8 cellular contexts compared by ENCODE assay signal in genomic region chr2:219497495-219498279, GRCh38. TPM values are rescaled to one million over a fixed set of nuclear protein-coding genes. Genes with fewer than 3 reads are reported as not detected.
A peak's percentile ranks its signal among the peaks of the same experiment; 100 is the strongest.
DNase-seq lines count a peak whose midpoint lies in the region; ATAC-seq, FAIRE-seq and TF ChIP-seq lines count a peak whose summit lies in the region.

No MANE protein-coding gene starts in this region.

- no peaks in the 10 kb centered on the region for H3K9me1 ChIP-seq in K562 (ENCODE audit: control insufficient read depth, insufficient read depth, low read length)

- 9% methylated on average over 30 of the region's 59 CpGs for WGBS in K562 (ENCODE audit: insufficient coverage, low coverage, missing lambda C conversion rate)
- no CpG with 5 or more reads among the region's 59 CpGs for WGBS in iPS DF 6.9 (ENCODE audit: insufficient coverage, insufficient read length)

- POLR2A ChIA-PET in K562 (lab: Yijun Ruan, JAX), result interaction anchor here (1.2 to 4.9 kb wide), 4 partner anchors 11 to 22 kb away, joined by 4 to 37 read pairs (median 11); no protein-coding TSS in a partner anchor

- H3K79me2 ChIP-seq in K562 (ENCODE audit: control insufficient read depth, insufficient read depth, low read length), result peaks cover 50% of the 10 kb centered on the region

- peak; percentile 81 for TF ChIP-seq POLR2A in K562 (conservative IDR thresholded peaks at IDR 0.05)

- H3K4me1 ChIP-seq in K562 (replicated peaks in 1 of 2; ENCODE audit: control insufficient read depth in 2 of 2, insufficient read depth in 2 of 2, low read length in 2 of 2) (peaks cover 45 to 65% of the 10 kb centered on the region in 2 experiments), iPS DF 6.9 (ENCODE audit: control insufficient read depth, insufficient read depth, low read length) (peaks cover 8% of the 10 kb centered on the region)

- peak; percentile 83 for FAIRE-seq in K562 (lab: Jason Lieb, UNC)

- peak overlapping the region; percentile 64 for H3K4me3 ChIP-seq in K562
- H3K4me3 ChIP-seq in iPS DF 6.9 (ENCODE audit: low read length), result peak overlapping the region; percentile 55; the same call in 1 of the 2 replicates
- H3K4me3 ChIP-seq in retinal pigment epithelial cell (ENCODE audit: low read length), result peak overlapping the region; percentile 82

- H3K4me2 ChIP-seq in K562 (ENCODE audit: insufficient read depth, low read length), result peak overlapping the region; percentile 96

- H3K27ac ChIP-seq in K562 (ENCODE audit: extremely low read depth, low read depth, low read length), result peak overlapping the region; percentile 95
- H3K27ac ChIP-seq in iPS DF 6.9 (ENCODE audit: low read length), result no peak overlapping the region

- ATAC-seq in HG02981 (IDR thresholded peaks at IDR 0.05; ENCODE audit: unreplicated experiment) (peak; percentile 18), K562 (peak; percentile 83)

- no peaks in the 10 kb centered on the region for H3K27me3 ChIP-seq in K562 (ENCODE audit: control insufficient read depth in 2 of 2, insufficient read depth in 2 of 2, low read length in 2 of 2)
- peaks cover 4% of the 10 kb centered on the region; the same call in 1 of the 2 replicates for H3K27me3 ChIP-seq in iPS DF 6.9 (ENCODE audit: control insufficient read depth, insufficient read depth, low read length)

- in situ Hi-C loops in K562 (cut with MboI), result no loop called here

- peak; percentile 30 for DNase-seq in activated CD4-positive, alpha-beta T cell treated with anti-CD3 and anti-CD28 coated beads for 48 hours
- no peak for DNase-seq in activated CD4-positive, alpha-beta T cell treated with anti-CD3 and anti-CD28 coated beads, Interleukin-2, amount 50 U/mL, for 1 hour
- DNase-seq in K562 (ENCODE audit: extremely low read depth in 1 of 4, low spot score in 3 of 4), result peak; percentile 87 to 89 (median 88)
- no peak for DNase-seq in iPS DF 6.9 (ENCODE audit: low read depth, low spot score)
- DNase-seq in retinal pigment epithelial cell (ENCODE audit: low read depth), result no peak
- DNase-seq in NCI-H2171 treated with DMSO at 0.1 percent for 48 hours (lab: John Stamatoyannopoulos, UW), result no peak

- H4K20me1 ChIP-seq in K562 (replicated peaks; ENCODE audit: control insufficient read depth, insufficient read depth, low read length), result no peaks in the 10 kb centered on the region

- H3K9ac ChIP-seq in K562 (ENCODE audit: insufficient read depth in 1 of 2, low read depth in 2 of 2, low read length in 2 of 2), result peak overlapping the region; percentile 88 to 97

- H2AFZ ChIP-seq in K562 (ENCODE audit: low read depth, low read length), result peak overlapping the region; percentile 85

- CTCF ChIA-PET in K562 (lab: Yijun Ruan, JAX; ENCODE audit: low intra/inter-chr PET ratio), result no interaction called here

- TF ChIP-seq RAD21 in K562 (CRISPR knock-in tag; conservative IDR thresholded peaks at IDR 0.05 in 1 of 2, IDR thresholded peaks at IDR 0.05 in 1 of 2), result no peak

- intact Hi-C loops in K562 (cut with micrococcal nuclease), result loop anchor here (1.0 kb wide), 3 partner anchors 13 to 29 kb away; no protein-coding TSS in a partner anchor

- BruUV-seq in K562 (replicated peaks; lab: Mats Ljungman, UMichigan), result no TSS peak

- TF ChIP-seq EP300 in K562 (IDR thresholded peaks at IDR 0.05; ENCODE audit: low read length), result no peak

- TF ChIP-seq CTCF in K562 (IDR thresholded peaks at IDR 0.05 in 2 of 3, conservative IDR thresholded peaks at IDR 0.05 in 1 of 3; ENCODE audit: insufficient read depth in 2 of 3, low read depth in 1 of 3, low read length in 3 of 3) (0 out of 6 replicates have a peak, but pooled peaks of 1 of the 3 experiments have one; percentile 2), retinal pigment epithelial cell (conservative IDR thresholded peaks at IDR 0.05; ENCODE audit: low read depth, low read length) (no peak)

- peaks cover 5% of the 10 kb centered on the region; the same call in 1 of the 3 replicates for H3K36me3 ChIP-seq in K562 (ENCODE audit: control insufficient read depth, insufficient read depth, low read length)
- no peaks in the 10 kb centered on the region; the same call in 1 of the 2 replicates for H3K36me3 ChIP-seq in iPS DF 6.9 (ENCODE audit: control insufficient read depth, insufficient read depth, low read length)

- no peaks in the 10 kb centered on the region for H3K9me3 ChIP-seq in K562 (replicated peaks; ENCODE audit: control insufficient read depth, insufficient read depth, low read depth, low read length)
- no peaks in the 10 kb centered on the region for H3K9me3 ChIP-seq in iPS DF 6.9 (ENCODE audit: control insufficient read depth, insufficient read depth, low read length)

RNA-seq across cellular contexts. Expression of gene GMPPA, which starts 1.0 kb away (rescaled TPM):
- 59.1 TPM for polyA plus RNA-seq in PFSK-1 (2012; ENCODE audit: insufficient read length, low read depth)
- total RNA-seq in K562 (2011; cell fraction: chromatin; rRNA removed; ENCODE audit: low replicate concordance), result 76.3 and 182 TPM in 2 replicates
- 113 and 116 TPM in 2 replicates for total RNA-seq in K562 (2011; cell fraction: nucleolus; rRNA removed)
- total RNA-seq in K562 (2011; cell fraction: nucleoplasm; rRNA removed), result 78.7 and 92.4 TPM in 2 replicates
- total RNA-seq in K562 (2014; rRNA removed), result 66.7 and 93.8 TPM in 2 replicates
- 38.5 and 47.9 TPM in 2 replicates for total RNA-seq in K562 (2014; rRNA removed; fragmentation: Illumina TruSeq; extraction: Trizol)
- total RNA-seq in K562 (2015; rRNA removed; fragmentation: Illumina TruSeq; extraction: Trizol), result 59.6 and 65.4 TPM in 2 replicates
- 69.7 and 71.3 TPM in 2 replicates for total RNA-seq in K562 (2021)
- polyA plus RNA-seq in K562 (2011; rRNA removed), result 101 and 108 TPM in 2 replicates
- 152 and 203 TPM in 2 replicates for polyA plus RNA-seq in K562 (2011; cell fraction: cytosol; rRNA removed)
- polyA plus RNA-seq in K562 (2011; cell fraction: nucleus; rRNA removed), result 219 and 235 TPM in 2 replicates
- 99.0 and 134 TPM in 2 replicates for polyA plus RNA-seq in K562 (2012)
- 82.1 and 90.5 TPM in 2 replicates for polyA plus RNA-seq in K562 (2014; fragmentation: Illumina TruSeq; extraction: Trizol)
- polyA plus RNA-seq in K562 (2014; fragmentation: Nextera tagmentation; extraction: Ambion mirVana), result 10 to 100 TPM in 1 of 2 experiments, 1 to 10 TPM in 1; 7.0 to 24.7 TPM
- 71.2 and 75.4 TPM in 2 replicates for polyA plus RNA-seq in K562 (2014; rRNA removed)
- 73.2 and 103 TPM in 2 replicates for polyA minus RNA-seq in K562 (2011; rRNA and poly(A)+ RNA removed)
- polyA minus RNA-seq in K562 (2011; cell fraction: cytosol; rRNA and poly(A)+ RNA removed), result 47.8 and 64.1 TPM in 2 replicates
- polyA minus RNA-seq in K562 (2011; cell fraction: nucleus; rRNA and poly(A)+ RNA removed), result 38.2 and 59.0 TPM in 2 replicates

RNA-seq across cellular contexts. Expression of gene ASIC4, which starts 16.6 kb away (rescaled TPM):
- 0.16 TPM for polyA plus RNA-seq in PFSK-1 (2012; ENCODE audit: insufficient read length, low read depth)
- 14.4 and 30.7 TPM in 2 replicates for total RNA-seq in K562 (2011; cell fraction: chromatin; rRNA removed; ENCODE audit: low replicate concordance)
- total RNA-seq in K562 (2011; cell fraction: nucleolus; rRNA removed), result 21.7 and 26.1 TPM in 2 replicates
- total RNA-seq in K562 (2011; cell fraction: nucleoplasm; rRNA removed), result 15.1 and 18.3 TPM in 2 replicates
- total RNA-seq in K562 (2014; rRNA removed) (17.7 and 24.8 TPM in 2 replicates), K562 (2014; rRNA removed; fragmentation: Illumina TruSeq; extraction: Trizol) (2.3 and 3.8 TPM in 2 replicates), K562 (2015; rRNA removed; fragmentation: Illumina TruSeq; extraction: Trizol) (9.6 and 9.8 TPM in 2 replicates), K562 (2021) (13.5 and 14.7 TPM in 2 replicates)
- polyA plus RNA-seq in K562 (2011; rRNA removed) (2.5 and 8.6 TPM in 2 replicates), K562 (2014; fragmentation: Illumina TruSeq; extraction: Trizol) (4.8 and 5.0 TPM in 2 replicates), K562 (2014; fragmentation: Nextera tagmentation; extraction: Ambion mirVana) (under 1 TPM; 0.07 to 0.08 TPM), K562 (2014; rRNA removed) (19.0 and 19.2 TPM in 2 replicates)
- 4.7 and 5.7 TPM in 2 replicates for polyA plus RNA-seq in K562 (2011; cell fraction: cytosol; rRNA removed)
- 48.9 and 62.7 TPM in 2 replicates for polyA plus RNA-seq in K562 (2011; cell fraction: nucleus; rRNA removed)
- 15.2 and 19.8 TPM in 2 replicates for polyA plus RNA-seq in K562 (2012)
- 2.5 and 4.5 TPM in 2 replicates for polyA minus RNA-seq in K562 (2011; rRNA and poly(A)+ RNA removed)
- polyA minus RNA-seq in K562 (2011; cell fraction: cytosol; rRNA and poly(A)+ RNA removed), result 2.6 and 8.5 TPM in 2 replicates
- polyA minus RNA-seq in K562 (2011; cell fraction: nucleus; rRNA and poly(A)+ RNA removed), result 13.9 and 26.5 TPM in 2 replicates

RNA-seq across cellular contexts. Expression of gene CHPF, which starts 45.9 kb away (rescaled TPM):
- 27.0 TPM for polyA plus RNA-seq in PFSK-1 (2012; ENCODE audit: insufficient read length, low read depth)
- 9.1 and 46.2 TPM in 2 replicates for total RNA-seq in K562 (2011; cell fraction: chromatin; rRNA removed; ENCODE audit: low replicate concordance)
- total RNA-seq in K562 (2011; cell fraction: nucleolus; rRNA removed), result 74.1 and 96.4 TPM in 2 replicates
- 36.0 and 36.5 TPM in 2 replicates for total RNA-seq in K562 (2011; cell fraction: nucleoplasm; rRNA removed)
- total RNA-seq in K562 (2014; rRNA removed) (57.2 and 67.6 TPM in 2 replicates), K562 (2014; rRNA removed; fragmentation: Illumina TruSeq; extraction: Trizol) (1.5 and 2.0 TPM in 2 replicates), K562 (2015; rRNA removed; fragmentation: Illumina TruSeq; extraction: Trizol) (7.9 and 9.0 TPM in 2 replicates), K562 (2021) (40.1 and 41.1 TPM in 2 replicates)
- polyA plus RNA-seq in K562 (2011; rRNA removed) (9.9 and 14.8 TPM in 2 replicates), K562 (2014; fragmentation: Illumina TruSeq; extraction: Trizol) (2.6 and 11.5 TPM in 2 replicates), K562 (2014; fragmentation: Nextera tagmentation; extraction: Ambion mirVana) (under 1 TPM; 0.15 to 0.35 TPM), K562 (2014; rRNA removed) (31.8 and 32.1 TPM in 2 replicates)
- polyA plus RNA-seq in K562 (2011; cell fraction: cytosol; rRNA removed), result 22.8 and 80.8 TPM in 2 replicates
- 25.6 and 44.2 TPM in 2 replicates for polyA plus RNA-seq in K562 (2011; cell fraction: nucleus; rRNA removed)
- 22.4 and 47.7 TPM in 2 replicates for polyA plus RNA-seq in K562 (2012)
- polyA minus RNA-seq in K562 (2011; rRNA and poly(A)+ RNA removed), result 3.4 and 5.3 TPM in 2 replicates
- 25.0 and 30.2 TPM in 2 replicates for polyA minus RNA-seq in K562 (2011; cell fraction: cytosol; rRNA and poly(A)+ RNA removed)
- polyA minus RNA-seq in K562 (2011; cell fraction: nucleus; rRNA and poly(A)+ RNA removed), result 24.2 and 27.0 TPM in 2 replicates

RNA-seq across cellular contexts. Expression of gene TMEM198, which starts 46.1 kb away (rescaled TPM):
- 1.8 TPM for polyA plus RNA-seq in PFSK-1 (2012; ENCODE audit: insufficient read length, low read depth)
- 1.3 and 5.0 TPM in 2 replicates for total RNA-seq in K562 (2011; cell fraction: chromatin; rRNA removed; ENCODE audit: low replicate concordance)
- total RNA-seq in K562 (2011; cell fraction: nucleolus; rRNA removed), result 4.3 and 6.5 TPM in 2 replicates
- 3.1 and 3.4 TPM in 2 replicates for total RNA-seq in K562 (2011; cell fraction: nucleoplasm; rRNA removed)
- total RNA-seq in K562 (2014; rRNA removed) (1.1 and 2.5 TPM in 2 replicates), K562 (2014; rRNA removed; fragmentation: Illumina TruSeq; extraction: Trizol) (0.38 and 0.47 TPM in 2 replicates), K562 (2015; rRNA removed; fragmentation: Illumina TruSeq; extraction: Trizol) (0.98 and 1.1 TPM in 2 replicates), K562 (2021) (2.4 and 3.8 TPM in 2 replicates)
- polyA plus RNA-seq in K562 (2011; rRNA removed) (1.1 and 2.2 TPM in 2 replicates), K562 (2014; fragmentation: Illumina TruSeq; extraction: Trizol) (1.0 and 1.3 TPM in 2 replicates), K562 (2014; fragmentation: Nextera tagmentation; extraction: Ambion mirVana) (under 1 TPM; 0.03 TPM), K562 (2014; rRNA removed) (2.5 and 2.7 TPM in 2 replicates)
- 2.6 and 3.9 TPM in 2 replicates for polyA plus RNA-seq in K562 (2011; cell fraction: cytosol; rRNA removed)
- polyA plus RNA-seq in K562 (2011; cell fraction: nucleus; rRNA removed), result 19.4 and 26.1 TPM in 2 replicates
- 2.1 and 3.5 TPM in 2 replicates for polyA plus RNA-seq in K562 (2012)
- 0.36 and 0.81 TPM in 2 replicates for polyA minus RNA-seq in K562 (2011; rRNA and poly(A)+ RNA removed)
- 0.95 and 1.0 TPM in 2 replicates for polyA minus RNA-seq in K562 (2011; cell fraction: cytosol; rRNA and poly(A)+ RNA removed)
- polyA minus RNA-seq in K562 (2011; cell fraction: nucleus; rRNA and poly(A)+ RNA removed), result 1.5 and 1.7 TPM in 2 replicates

Comparison
In these comparisons a context has a peak if more than half of its experiments do, and no peak if none do; other contexts are left out.
1. DNase-seq: peak in activated CD4-positive, alpha-beta T cell treated with anti-CD3 and anti-CD28 coated beads for 48 hours (single experiment) and K562 (4 of 4); none in activated CD4-positive, alpha-beta T cell treated with anti-CD3 and anti-CD28 coated beads, Interleukin-2, amount 50 U/mL, for 1 hour (single experiment), iPS DF 6.9 (single experiment), retinal pigment epithelial cell (single experiment) and NCI-H2171 treated with DMSO at 0.1 percent for 48 hours (single experiment).
2. Peak in every context shown above with its lines, with median percentiles within 50 percentile points of each other: H3K4me3 ChIP-seq.